Comparison of ENCODE assay signal across 7 cellular contexts in the genomic region with DNA sequence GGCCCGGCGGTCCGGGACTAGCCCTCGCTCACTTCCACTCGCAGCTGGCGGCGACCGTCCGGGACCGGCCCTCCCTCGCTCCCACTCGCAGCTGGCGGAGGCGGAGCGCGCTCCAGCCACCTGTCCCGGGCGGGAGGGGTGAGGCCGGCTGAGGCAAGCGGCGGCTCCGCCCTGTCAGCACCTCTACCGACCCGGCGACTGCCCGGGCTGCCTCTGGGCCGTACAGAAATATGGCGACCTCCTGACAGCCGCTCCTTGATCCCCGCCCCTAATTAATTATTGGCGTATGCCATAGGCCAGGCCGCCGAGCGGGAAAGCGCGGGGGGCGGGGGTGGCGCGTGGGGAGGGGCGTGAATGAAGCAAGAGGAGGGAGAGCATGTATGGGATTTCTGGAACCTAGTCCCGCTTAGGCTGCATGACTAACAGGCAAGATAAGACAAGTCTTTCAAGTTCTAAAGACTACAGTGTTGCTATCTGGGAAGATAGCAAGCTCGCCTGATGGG. TPM values are rescaled to one million over a fixed set of nuclear protein-coding genes. Genes with fewer than 3 reads are reported as not detected.
DNase-seq lines count a peak whose midpoint lies in the region; ATAC-seq and TF ChIP-seq lines count a peak whose summit lies in the region.

MORC4 (minus strand) TSS at position 200 of the 503 bp plus-strand sequence. CDS start 243 bp downstream, outside the sequence.

- under 1% methylated on average over 42 of the region's 42 CpGs for WGBS in liver

- H3K9me3 Mint-ChIP-seq in activated CD4-positive, alpha-beta memory T cell treated with anti-CD3 and anti-CD28 coated beads, Interleukin-2, amount 10 ng/mL, durations not matched to agents 7 days and 5 days = no peaks in the 10 kb centered on the region

- no peaks in the 10 kb centered on the region for H3K27me3 Mint-ChIP-seq in activated CD4-positive, alpha-beta memory T cell treated with anti-CD3 and anti-CD28 coated beads, Interleukin-2, amount 10 ng/mL, durations not matched to agents 7 days and 5 days

- peak within 1 kb of the TSS; percentile 68 to 70 for H3K4me3 ChIP-seq in duodenal mucosa (ENCODE audit: low read depth in 1 of 2, low read length in 2 of 2)
- peak within 1 kb of the TSS; percentile 0 to 78 (median 46) for H3K4me3 ChIP-seq in liver (ENCODE audit: low read depth in 1 of 3, low read length in 3 of 3)

- H3K27ac ChIP-seq in duodenal mucosa (ENCODE audit: low read depth, low read length) (peak within 1 kb of the TSS; percentile 20), liver (ENCODE audit: low read depth in 1 of 2, low read length in 2 of 2) (peak within 1 kb of the TSS; percentile 3 to 34)

- DNase-seq in NCI-H446 (lab: John Stamatoyannopoulos, UW) = peak; percentile 13 to 76
- peak; percentile 61 for DNase-seq in activated CD4-positive, alpha-beta memory T cell treated with anti-CD3 and anti-CD28 coated beads, Interleukin-2, amount 10 ng/mL, durations not matched to agents 7 days and 5 days
- DNase-seq in stimulated activated CD4-positive, alpha-beta T cell treated with anti-CD3 and anti-CD28 coated beads, Interleukin-2, amount 100 ng/mL, for 4 hours (ENCODE audit: low read depth) = peak; percentile 52

- H3K9me3 ChIP-seq in duodenal mucosa (ENCODE audit: control insufficient read depth in 1 of 2, low read length in 2 of 2) = no peaks in the 10 kb centered on the region
- H3K9me3 ChIP-seq in liver (ENCODE audit: control insufficient read depth in 4 of 4, low read length in 3 of 4) = no peaks in the 10 kb centered on the region

- no peaks in the 10 kb centered on the region for H3K36me3 Mint-ChIP-seq in activated CD4-positive, alpha-beta memory T cell treated with anti-CD3 and anti-CD28 coated beads, Interleukin-2, amount 10 ng/mL, durations not matched to agents 7 days and 5 days (ENCODE audit: low read depth)

- CTCF ChIA-PET in activated CD4-positive, alpha-beta memory T cell treated with anti-CD3 and anti-CD28 coated beads, Interleukin-2, amount 10 ng/mL, durations not matched to agents 7 days and 5 days (lab: Charles Lee) = interaction anchor here (0.8 kb wide), 1 partner anchor 777 kb away, joined by 4 read pairs; no protein-coding TSS in a partner anchor

- H3K4me1 Mint-ChIP-seq in activated CD4-positive, alpha-beta memory T cell treated with anti-CD3 and anti-CD28 coated beads, Interleukin-2, amount 10 ng/mL, durations not matched to agents 7 days and 5 days = peaks cover 15% of the 10 kb centered on the region

- TF ChIP-seq CTCF in liver (IDR thresholded peaks at IDR 0.05; ENCODE audit: low read depth, low read length, missing input control) = no peak

- H3K9ac ChIP-seq in duodenal mucosa (ENCODE audit: low read depth in 1 of 2, low read length in 2 of 2) (peak within 1 kb of the TSS; percentile 32 to 39), liver (ENCODE audit: low read depth in 1 of 2, low read length in 2 of 2) (no peak within 1 kb of the TSS)

- H3K4me3 Mint-ChIP-seq in activated CD4-positive, alpha-beta memory T cell treated with anti-CD3 and anti-CD28 coated beads, Interleukin-2, amount 10 ng/mL, durations not matched to agents 7 days and 5 days = peak within 1 kb of the TSS; percentile 73

- H3K36me3 ChIP-seq in duodenal mucosa (ENCODE audit: control insufficient read depth in 1 of 2, insufficient read depth in 2 of 2, low read length in 2 of 2) = no peaks in the 10 kb centered on the region
- H3K36me3 ChIP-seq in liver (ENCODE audit: control insufficient read depth in 4 of 4, insufficient read depth in 3 of 4, low read depth in 1 of 4, low read length in 3 of 4) = no peaks in the 10 kb centered on the region

- no peaks in the 10 kb centered on the region for H3K4me1 ChIP-seq in duodenal mucosa (ENCODE audit: control insufficient read depth in 1 of 2, insufficient read depth in 2 of 2, low read length in 2 of 2)
- peaks cover 0 to 9% (median 6%) of the 10 kb centered on the region in 4 donors for H3K4me1 ChIP-seq in liver (ENCODE audit: control insufficient read depth in 4 of 4, insufficient read depth in 4 of 4, low read length in 3 of 4)

- TF ChIP-seq RAD21 in liver (IDR thresholded peaks at IDR 0.05) = no peak

- ATAC-seq in GM18867 (IDR thresholded peaks at IDR 0.05; ENCODE audit: unreplicated experiment) (peak; percentile 90), HG03103 (IDR thresholded peaks at IDR 0.05; ENCODE audit: low read depth, unreplicated experiment) (peak; percentile 84)

- no peak within 1 kb of the TSS for H3K27ac Mint-ChIP-seq in activated CD4-positive, alpha-beta memory T cell treated with anti-CD3 and anti-CD28 coated beads, Interleukin-2, amount 10 ng/mL, durations not matched to agents 7 days and 5 days

- H3K27me3 ChIP-seq in duodenal mucosa (ENCODE audit: control insufficient read depth in 1 of 2, insufficient read depth in 2 of 2, low read length in 2 of 2) (no peaks in the 10 kb centered on the region), liver (ENCODE audit: control insufficient read depth in 4 of 4, insufficient read depth in 4 of 4, low read length in 3 of 4) (peaks cover 0 to 4% (median 0%) of the 10 kb centered on the region in 4 donors)

- POLR2A ChIA-PET in activated CD4-positive, alpha-beta memory T cell treated with anti-CD3 and anti-CD28 coated beads, Interleukin-2, amount 10 ng/mL, durations not matched to agents 7 days and 5 days (lab: Charles Lee) = no interaction called here

TF ChIP-seq in liver, 16 proteins besides CTCF, POLR2A, EP300 and RAD21:
- peak; percentile 81 for TF ChIP-seq YY1 (IDR thresholded peaks at IDR 0.05)
- peak; percentile 48 for TF ChIP-seq TAF1 (conservative IDR thresholded peaks at IDR 0.05)
- TF ChIP-seq, protein P1, sequence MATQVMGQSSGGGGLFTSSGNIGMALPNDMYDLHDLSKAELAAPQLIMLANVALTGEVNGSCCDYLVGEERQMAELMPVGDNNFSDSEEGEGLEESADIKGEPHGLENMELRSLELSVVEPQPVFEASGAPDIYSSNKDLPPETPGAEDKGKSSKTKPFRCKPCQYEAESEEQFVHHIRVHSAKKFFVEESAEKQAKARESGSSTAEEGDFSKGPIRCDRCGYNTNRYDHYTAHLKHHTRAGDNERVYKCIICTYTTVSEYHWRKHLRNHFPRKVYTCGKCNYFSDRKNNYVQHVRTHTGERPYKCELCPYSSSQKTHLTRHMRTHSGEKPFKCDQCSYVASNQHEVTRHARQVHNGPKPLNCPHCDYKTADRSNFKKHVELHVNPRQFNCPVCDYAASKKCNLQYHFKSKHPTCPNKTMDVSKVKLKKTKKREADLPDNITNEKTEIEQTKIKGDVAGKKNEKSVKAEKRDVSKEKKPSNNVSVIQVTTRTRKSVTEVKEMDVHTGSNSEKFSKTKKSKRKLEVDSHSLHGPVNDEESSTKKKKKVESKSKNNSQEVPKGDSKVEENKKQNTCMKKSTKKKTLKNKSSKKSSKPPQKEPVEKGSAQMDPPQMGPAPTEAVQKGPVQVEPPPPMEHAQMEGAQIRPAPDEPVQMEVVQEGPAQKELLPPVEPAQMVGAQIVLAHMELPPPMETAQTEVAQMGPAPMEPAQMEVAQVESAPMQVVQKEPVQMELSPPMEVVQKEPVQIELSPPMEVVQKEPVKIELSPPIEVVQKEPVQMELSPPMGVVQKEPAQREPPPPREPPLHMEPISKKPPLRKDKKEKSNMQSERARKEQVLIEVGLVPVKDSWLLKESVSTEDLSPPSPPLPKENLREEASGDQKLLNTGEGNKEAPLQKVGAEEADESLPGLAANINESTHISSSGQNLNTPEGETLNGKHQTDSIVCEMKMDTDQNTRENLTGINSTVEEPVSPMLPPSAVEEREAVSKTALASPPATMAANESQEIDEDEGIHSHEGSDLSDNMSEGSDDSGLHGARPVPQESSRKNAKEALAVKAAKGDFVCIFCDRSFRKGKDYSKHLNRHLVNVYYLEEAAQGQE (IDR thresholded peaks at IDR 0.05) = peak; percentile 50
- peak; percentile 35 for TF ChIP-seq SP1 (IDR thresholded peaks at IDR 0.05)
- TF ChIP-seq HNF4A (conservative IDR thresholded peaks at IDR 0.05) = no peak
- TF ChIP-seq FOXA2 (IDR thresholded peaks at IDR 0.05) = no peak
- TF ChIP-seq, protein P2, sequence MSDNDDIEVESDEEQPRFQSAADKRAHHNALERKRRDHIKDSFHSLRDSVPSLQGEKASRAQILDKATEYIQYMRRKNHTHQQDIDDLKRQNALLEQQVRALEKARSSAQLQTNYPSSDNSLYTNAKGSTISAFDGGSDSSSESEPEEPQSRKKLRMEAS (IDR thresholded peaks at IDR 0.05) = no peak

RNA-seq across cellular contexts. Expression of gene MORC4, which starts in this region (rescaled TPM):
- 1 to 10 TPM; 6.3 to 6.9 TPM for total RNA-seq in activated CD4-positive, alpha-beta memory T cell treated with anti-CD3 and anti-CD28 coated beads, Interleukin-2, amount 10 ng/mL, durations not matched to agents 7 days and 5 days
- total RNA-seq in liver = 10 to 100 TPM in 1 of 2 donors, 1 to 10 TPM in 1; 5.8 to 11.0 TPM
- polyA plus RNA-seq in liver = 10 to 100 TPM in 1 of 2 donors, 1 to 10 TPM in 1; 6.7 to 10.1 TPM

Comparison
In these comparisons a context has a peak if more than half of its experiments do, and no peak if none do; other contexts are left out.
1. Peak in every context shown above with its lines: DNase-seq, ATAC-seq, H3K4me3 ChIP-seq and H3K27ac ChIP-seq.
2. H3K9ac ChIP-seq: peak in duodenal mucosa (2 of 2); none in liver (0 of 2).